In genomic region chr7:105015631-105015965, GRCh38 we compare ENCODE assay signal across 8 cellular contexts. TPM values are rescaled to one million over a fixed set of nuclear protein-coding genes. Genes with fewer than 3 reads are reported as not detected.
DNase-seq lines count a peak whose midpoint lies in the region; ATAC-seq and TF ChIP-seq lines count a peak whose summit lies in the region.

No MANE protein-coding gene starts in this region.

- H3K4me1 ChIP-seq in ectodermal cell (ENCODE audit: control insufficient read depth, insufficient read depth, low read length): peaks cover 1% of the 10 kb centered on the region
- H3K4me1 ChIP-seq in mucosa of descending colon (ENCODE audit: low read depth): peaks cover 31% of the 10 kb centered on the region
- no peaks in the 10 kb centered on the region for H3K4me1 ChIP-seq in aorta (ENCODE audit: control insufficient read depth in 1 of 2, insufficient read depth in 2 of 2, low read length in 2 of 2)

- no peak for TF ChIP-seq CTCF in CD4-positive, alpha-beta T cell (IDR thresholded peaks at IDR 0.05)
- no peak for TF ChIP-seq CTCF in HFF-Myc (IDR thresholded peaks at IDR 0.05; ENCODE audit: low read depth, low read length, missing control alignments)
- TF ChIP-seq CTCF in mucosa of descending colon (IDR thresholded peaks at IDR 0.05): no peak

- H3K4me1 Mint-ChIP-seq in CD4-positive, alpha-beta T cell (ENCODE audit: low read depth): peaks cover 50% of the 10 kb centered on the region

- peaks cover 13% of the 10 kb centered on the region for H3K27me3 Mint-ChIP-seq in CD4-positive, alpha-beta T cell

- H3K4me3 ChIP-seq in HFF-Myc (replicated peaks; ENCODE audit: low read depth, low read length): peak overlapping the region; percentile 93
- peak overlapping the region; percentile 94 for H3K4me3 ChIP-seq in ectodermal cell (ENCODE audit: insufficient read depth, low read depth, low read length)
- peak overlapping the region; percentile 91 for H3K4me3 ChIP-seq in mucosa of descending colon
- peak overlapping the region; percentile 86 to 91 for H3K4me3 ChIP-seq in aorta (ENCODE audit: low read length in 2 of 2)

- no peaks in the 10 kb centered on the region for H3K27me3 ChIP-seq in CD4-positive, alpha-beta T cell (ENCODE audit: control insufficient read depth, insufficient read depth, low read length)
- H3K27me3 ChIP-seq in ectodermal cell (ENCODE audit: control insufficient read depth, insufficient read depth, low read length, poor library complexity, severe bottlenecking): no peaks in the 10 kb centered on the region
- H3K27me3 ChIP-seq in aorta (ENCODE audit: control insufficient read depth in 1 of 2, insufficient read depth in 2 of 2, low read length in 1 of 2): no peaks in the 10 kb centered on the region

- WGBS in ectodermal cell, 2 experiments: 0% methylated on average over 5 of the region's 6 CpGs
- 1% methylated on average over 6 of the region's 6 CpGs for whole genome bisulfite sequencing in aorta, 2 donors

- peak overlapping the region; percentile 97 for H3K4me3 Mint-ChIP-seq in CD4-positive, alpha-beta T cell

- H3K36me3 ChIP-seq in ectodermal cell (ENCODE audit: control insufficient read depth, insufficient read depth, low read length): no peaks in the 10 kb centered on the region
- no peaks in the 10 kb centered on the region for H3K36me3 ChIP-seq in mucosa of descending colon (ENCODE audit: low read depth)
- no peaks in the 10 kb centered on the region for H3K36me3 ChIP-seq in aorta (ENCODE audit: control insufficient read depth in 1 of 2, insufficient read depth in 2 of 2, low read length in 1 of 2)

- peak in 4 of 10 experiments; percentile 15 to 24 (median 18) for DNase-seq in CD4-positive, alpha-beta T cell
- DNase-seq in HFF-Myc (ENCODE audit: extremely low read depth, low read depth): no peak
- DNase-seq in SK-N-DZ (ENCODE audit: low spot score): peak; percentile 64
- DNase-seq in mucosa of descending colon: peak in 1 of 3 donors; percentile 79
- no peak for DNase-seq in aorta
- DNase-seq in OCI-M2 (lab: John Stamatoyannopoulos, UW; ENCODE audit: unreplicated experiment): no peak
- DNase-seq in cortex of kidney (lab: John Stamatoyannopoulos, UW): no peak

- H3K9me3 Mint-ChIP-seq in CD4-positive, alpha-beta T cell: no peaks in the 10 kb centered on the region

- POLR2A ChIA-PET in CD4-positive, alpha-beta T cell (lab: Charles Lee): interaction anchor here (0.6 to 10.2 kb wide), 17 partner anchors 11 to 433 kb away, joined by 3 to 560 read pairs (median 4); no protein-coding TSS in a partner anchor

- intact Hi-C loops in CD4-positive, alpha-beta T cell (cut with DNase I, micrococcal nuclease): loop anchor here (5.0 to 10.0 kb wide), 3 partner anchors 37 to 1269 kb away; partner anchors contain the start of gene NAMPT (in 1 of the 2)
- intact Hi-C loops in mucosa of descending colon (cut with DNase I, micrococcal nuclease) (loop anchor here in 1 of 2 donors (5.0 kb wide), 1 partner anchor 33 kb away; no protein-coding TSS in a partner anchor), aorta (cut with DNase I) (loop anchor here in 1 of 2 donors (5.0 to 10.0 kb wide), 3 partner anchors 33 to 71 kb away; no protein-coding TSS in a partner anchor)

- H3K27ac Mint-ChIP-seq in CD4-positive, alpha-beta T cell: peak overlapping the region; percentile 100

- ATAC-seq in CD4-positive, alpha-beta T cell (ENCODE audit: poor library complexity): no peak
- no peak for ATAC-seq in mucosa of descending colon
- no peak for ATAC-seq in aorta (ENCODE audit: low FRiP score)

- H3K27ac ChIP-seq in CD4-positive, alpha-beta T cell (ENCODE audit: low read depth, low read length): peak overlapping the region; percentile 100
- H3K27ac ChIP-seq in ectodermal cell (ENCODE audit: insufficient read depth, low read depth, low read length, poor library complexity, severe bottlenecking) (peak overlapping the region; percentile 100), aorta (ENCODE audit: low read depth in 1 of 2, low read length in 2 of 2) (peak overlapping the region in 1 of 2 donors; percentile 63)

- peaks cover 68% of the 10 kb centered on the region for H3K36me3 Mint-ChIP-seq in CD4-positive, alpha-beta T cell (ENCODE audit: low read depth)

- no peaks in the 10 kb centered on the region for H3K9me3 ChIP-seq in CD4-positive, alpha-beta T cell (ENCODE audit: control insufficient read depth, low read length)
- H3K9me3 ChIP-seq in ectodermal cell (ENCODE audit: control insufficient read depth, low read length): no peaks in the 10 kb centered on the region
- H3K9me3 ChIP-seq in mucosa of descending colon: no peaks in the 10 kb centered on the region
- H3K9me3 ChIP-seq in aorta (ENCODE audit: control insufficient read depth, low read length): no peaks in the 10 kb centered on the region

- CTCF ChIA-PET in CD4-positive, alpha-beta T cell (lab: Charles Lee): interaction anchor here (0.9 to 14.8 kb wide), 3 partner anchors 8 to 33 kb away, joined by 3 to 159 read pairs (median 6); no protein-coding TSS in a partner anchor

RNA-seq across cellular contexts. Expression of gene KMT2E, which starts 1.6 kb away (rescaled TPM):
- total RNA-seq in CD4-positive, alpha-beta T cell: 100 to 1,000 TPM; 295 to 296 TPM
- polyA plus RNA-seq in SK-N-DZ (2014; cell fraction: cytosol; rRNA removed): 24.2 and 29.9 TPM in 2 replicates
- polyA plus RNA-seq in SK-N-DZ (2014; cell fraction: nucleus; rRNA removed): 26.7 and 45.3 TPM in 2 replicates
- polyA plus RNA-seq in ectodermal cell (2013, experiment 1 of 4): 68.0 TPM
- 68.0 TPM for polyA plus RNA-seq in ectodermal cell (2013, experiment 2 of 4)
- polyA plus RNA-seq in ectodermal cell (2013, experiment 3 of 4): 52.9 TPM
- 64.7 TPM for polyA plus RNA-seq in ectodermal cell (2013, experiment 4 of 4)
- 100 to 1,000 TPM; 115 to 135 (median 132) TPM for total RNA-seq in mucosa of descending colon
- 100 to 1,000 TPM; 143 to 156 TPM for total RNA-seq in aorta
- 10 to 100 TPM; 16.5 to 25.4 TPM for polyA plus RNA-seq in aorta
